Comparison of ENCODE assay signal across 22 cellular contexts in the genomic region with DNA sequence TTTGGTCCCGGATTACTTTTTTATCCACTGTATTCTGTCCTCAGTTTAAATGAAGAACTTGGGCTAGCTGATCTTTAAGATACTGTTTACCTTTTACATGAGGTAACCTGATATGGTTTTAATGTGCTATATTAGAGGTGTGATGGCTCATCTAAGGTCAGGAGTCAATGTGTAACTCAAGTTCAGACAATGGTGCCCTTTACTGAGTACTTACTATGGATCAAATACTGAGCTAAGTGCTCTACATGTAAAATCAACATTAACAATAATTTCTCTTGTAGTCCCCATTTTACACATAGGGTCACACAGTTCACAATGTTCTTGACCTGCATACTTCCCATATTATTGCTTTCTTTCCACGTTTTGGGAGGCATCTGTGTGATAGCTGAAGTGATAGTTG.
A peak's percentile ranks its signal among the peaks of the same experiment; 100 is the strongest.
DNase-seq lines count a peak whose midpoint lies in the region; ATAC-seq lines count a peak whose summit lies in the region.
"Had no signal": no experiment of that assay in that cellular context is flagged by ENCODE, and none has a peak within 500 bp of the region (broad histone marks: within the 10 kb centered on the region; RNA-seq: fewer than 3 reads in every experiment).

No MANE protein-coding gene starts in this region.

- no peaks in the 10 kb centered on the region for H3K27me3 Mint-ChIP-seq in activated naive CD4-positive, alpha-beta T cell treated with anti-CD3 and anti-CD28 coated beads, Interleukin-2, amount 50 U/mL, for 24 hours
- no peaks in the 10 kb centered on the region for H3K27me3 Mint-ChIP-seq in activated naive CD4-positive, alpha-beta T cell treated with anti-CD3 and anti-CD28 coated beads for 36 hours (ENCODE audit: low read depth)
- H3K27me3 Mint-ChIP-seq: activated CD8-positive, alpha-beta memory T cell treated with anti-CD3 and anti-CD28 coated beads, Interleukin-2, amount 10 ng/mL, durations not matched to agents 7 days and 5 days; central memory CD8-positive, alpha-beta T cell; dendritic cell treated with granulocyte-macrophage colony-stimulating factor and Interleukin-4, amounts not matched to agents 40 ng/mL and 50 ng/mL, for 4 days; memory B cell had no signal

- peak overlapping the region; percentile 37 for H3K27ac Mint-ChIP-seq in activated naive CD4-positive, alpha-beta T cell treated with anti-CD3 and anti-CD28 coated beads, Interleukin-2, amount 50 U/mL, for 24 hours
- H3K27ac Mint-ChIP-seq in activated naive CD4-positive, alpha-beta T cell treated with anti-CD3 and anti-CD28 coated beads for 36 hours: no peak overlapping the region
- H3K27ac Mint-ChIP-seq in stimulated activated effector memory CD8-positive, alpha-beta T cell treated with anti-CD3 and anti-CD28 coated beads, Interleukin-12 subunit alpha, Interleukin-12 subunit beta, amount 100 ng/mL, for 72 hours: peak overlapping the region; percentile 81
- H3K27ac Mint-ChIP-seq: dendritic cell treated with granulocyte-macrophage colony-stimulating factor and Interleukin-4, amounts not matched to agents 40 ng/mL and 50 ng/mL, for 4 days; memory B cell had no signal

- H3K36me3 Mint-ChIP-seq in activated naive CD4-positive, alpha-beta T cell treated with anti-CD3 and anti-CD28 coated beads, Interleukin-2, amount 50 U/mL, for 24 hours: peaks cover 40% of the 10 kb centered on the region
- peaks cover 51% of the 10 kb centered on the region for H3K36me3 Mint-ChIP-seq in activated naive CD4-positive, alpha-beta T cell treated with anti-CD3 and anti-CD28 coated beads for 36 hours (ENCODE audit: low read depth)
- peaks cover 23% of the 10 kb centered on the region for H3K36me3 Mint-ChIP-seq in stimulated activated effector memory CD8-positive, alpha-beta T cell treated with anti-CD3 and anti-CD28 coated beads, Interleukin-12 subunit alpha, Interleukin-12 subunit beta, amount 100 ng/mL, for 72 hours

- CTCF ChIA-PET in activated naive CD4-positive, alpha-beta T cell treated with anti-CD3 and anti-CD28 coated beads for 36 hours (lab: Charles Lee): interaction anchor here (0.6 to 1.4 kb wide), 2 partner anchors 24 to 79 kb away, joined by 5 read pairs; no protein-coding TSS in a partner anchor

- ATAC-seq in stimulated activated effector memory CD8-positive, alpha-beta T cell treated with anti-CD3 and anti-CD28 coated beads, Interleukin-12 subunit alpha, Interleukin-12 subunit beta, amount 100 ng/mL, for 72 hours: no peak
- ATAC-seq in HG02870 (IDR thresholded peaks at IDR 0.05; ENCODE audit: unreplicated experiment): no peak

- H3K9me3 Mint-ChIP-seq in activated naive CD4-positive, alpha-beta T cell treated with anti-CD3 and anti-CD28 coated beads, Interleukin-2, amount 50 U/mL, for 24 hours: peaks cover 15% of the 10 kb centered on the region
- H3K9me3 Mint-ChIP-seq in activated naive CD4-positive, alpha-beta T cell treated with anti-CD3 and anti-CD28 coated beads for 36 hours: peaks cover 16% of the 10 kb centered on the region
- H3K9me3 Mint-ChIP-seq in stimulated activated effector memory CD8-positive, alpha-beta T cell treated with anti-CD3 and anti-CD28 coated beads, Interleukin-12 subunit alpha, Interleukin-12 subunit beta, amount 100 ng/mL, for 72 hours: peaks cover 13% of the 10 kb centered on the region

- intact Hi-C loops in activated naive CD4-positive, alpha-beta T cell treated with anti-CD3 and anti-CD28 coated beads for 36 hours (cut with micrococcal nuclease): no loop called here

- peaks cover 24% of the 10 kb centered on the region for H3K4me1 Mint-ChIP-seq in activated naive CD4-positive, alpha-beta T cell treated with anti-CD3 and anti-CD28 coated beads, Interleukin-2, amount 50 U/mL, for 24 hours
- H3K4me1 Mint-ChIP-seq in activated naive CD4-positive, alpha-beta T cell treated with anti-CD3 and anti-CD28 coated beads for 36 hours (ENCODE audit: low read depth): peaks cover 25% of the 10 kb centered on the region
- peaks cover 44% of the 10 kb centered on the region for H3K4me1 Mint-ChIP-seq in stimulated activated effector memory CD8-positive, alpha-beta T cell treated with anti-CD3 and anti-CD28 coated beads, Interleukin-12 subunit alpha, Interleukin-12 subunit beta, amount 100 ng/mL, for 72 hours
- H3K4me1 Mint-ChIP-seq: central memory CD8-positive, alpha-beta T cell had no signal

- no peak overlapping the region for H3K4me3 Mint-ChIP-seq in activated naive CD4-positive, alpha-beta T cell treated with anti-CD3 and anti-CD28 coated beads, Interleukin-2, amount 50 U/mL, for 24 hours
- no peak overlapping the region for H3K4me3 Mint-ChIP-seq in activated naive CD4-positive, alpha-beta T cell treated with anti-CD3 and anti-CD28 coated beads for 36 hours
- H3K4me3 Mint-ChIP-seq in stimulated activated effector memory CD8-positive, alpha-beta T cell treated with anti-CD3 and anti-CD28 coated beads, Interleukin-12 subunit alpha, Interleukin-12 subunit beta, amount 100 ng/mL, for 72 hours: peak overlapping the region; percentile 26
- H3K4me3 Mint-ChIP-seq: activated CD8-positive, alpha-beta memory T cell treated with anti-CD3 and anti-CD28 coated beads, Interleukin-2, amount 10 ng/mL, durations not matched to agents 7 days and 5 days; central memory CD8-positive, alpha-beta T cell; dendritic cell treated with granulocyte-macrophage colony-stimulating factor and Interleukin-4, amounts not matched to agents 40 ng/mL and 50 ng/mL, for 4 days; memory B cell had no signal

- no peak for DNase-seq in activated naive CD4-positive, alpha-beta T cell treated with anti-CD3 and anti-CD28 coated beads for 36 hours
- DNase-seq in NCI-H146 (lab: John Stamatoyannopoulos, UW): peak; percentile 29
- peak; percentile 3 for DNase-seq in SW480 (ENCODE audit: low spot score)
- DNase-seq in stimulated activated effector memory CD8-positive, alpha-beta T cell treated with anti-CD3 and anti-CD28 coated beads, Interleukin-12 subunit alpha, Interleukin-12 subunit beta, amount 100 ng/mL, for 72 hours (ENCODE audit: low spot score in 2 of 2): no peak
- DNase-seq in activated CD8-positive, alpha-beta memory T cell treated with anti-CD3 and anti-CD28 coated beads, Interleukin-2, amount 50 U/mL, for 4 hours: no peak
- DNase-seq in kidney glomerular epithelial cell (lab: John Stamatoyannopoulos, UW): no peak
- DNase-seq: activated CD4-positive, alpha-beta T cell treated with anti-CD3 and anti-CD28 coated beads for 4 hours; activated CD8-positive, alpha-beta memory T cell treated with anti-CD3 and anti-CD28 coated beads, Interleukin-2, amount 10 ng/mL, durations not matched to agents 7 days and 5 days; activated effector memory CD4-positive, alpha-beta T cell treated with Interleukin-2 at 50 U/mL for 16 hours; DMS79 treated with DMSO at 0.1 percent for 48 hours; GF-D8; Kasumi-1; NCI-H1694 treated with DMSO at 0.1 percent for 48 hours; NCI-H526 treated with DMSO at 0.1 percent for 48 hours; SK-N-SH; stimulated activated CD4-positive, alpha-beta T cell treated with anti-CD3 and anti-CD28 coated beads, Interleukin-4, amount 100 ng/mL, for 4 hours; stimulated activated naive CD4-positive, alpha-beta T cell treated with Interleukin-2 at 50 U/mL for 16 hours had no signal

Comparison
In these comparisons a context has a peak if more than half of its experiments do, and no peak if none do; other contexts are left out.
1. DNase-seq: peak in NCI-H146 (single experiment) and SW480 (single experiment); none in activated naive CD4-positive, alpha-beta T cell treated with anti-CD3 and anti-CD28 coated beads for 36 hours (single experiment), stimulated activated effector memory CD8-positive, alpha-beta T cell treated with anti-CD3 and anti-CD28 coated beads, Interleukin-12 subunit alpha, Interleukin-12 subunit beta, amount 100 ng/mL, for 72 hours (0 of 2), activated CD8-positive, alpha-beta memory T cell treated with anti-CD3 and anti-CD28 coated beads, Interleukin-2, amount 50 U/mL, for 4 hours (single experiment) and kidney glomerular epithelial cell (single experiment).